Comparison of ENCODE assay signal across 8 cellular contexts in the genomic region with DNA sequence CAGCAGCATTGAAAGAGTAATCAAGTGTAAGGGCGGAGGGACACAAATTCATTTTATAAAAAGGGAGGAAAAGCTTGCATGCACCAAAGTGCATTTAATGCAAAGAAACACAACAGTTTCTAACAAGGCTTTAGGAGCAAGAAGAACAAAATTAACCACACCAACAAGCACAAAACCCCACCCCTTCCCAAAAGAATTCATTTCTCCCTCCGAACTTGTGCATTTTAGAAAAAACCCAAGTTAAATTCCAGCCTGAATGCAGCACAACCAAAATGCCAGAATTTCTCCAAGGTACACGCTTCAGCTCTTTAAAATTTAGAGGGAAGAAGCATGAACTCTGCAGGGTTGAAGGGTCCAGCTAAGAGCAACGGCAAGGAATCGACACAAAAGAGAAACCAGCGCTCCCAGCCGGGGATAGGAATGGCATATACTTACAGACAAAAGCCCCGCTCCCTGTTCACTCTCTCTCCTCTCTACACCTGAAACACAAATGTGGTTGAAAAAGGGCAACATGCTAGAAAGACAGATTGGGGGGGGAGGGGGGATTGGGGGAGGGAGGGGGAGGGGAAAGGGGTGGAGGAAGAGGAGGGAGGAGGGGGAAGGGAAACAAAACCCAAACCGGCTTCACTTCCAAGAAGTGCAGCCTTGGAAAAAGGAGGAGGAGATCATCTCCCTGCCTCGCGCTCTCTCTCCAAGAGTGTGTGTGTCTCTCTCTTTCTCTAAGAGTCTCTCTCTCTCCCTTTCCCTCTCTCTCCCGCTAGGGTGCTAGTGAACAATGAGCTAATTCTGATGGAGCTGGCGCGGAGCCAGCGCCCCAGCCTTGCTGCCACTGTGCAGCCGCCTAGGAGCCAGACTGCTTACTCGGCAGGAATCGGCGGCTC. TPM values are rescaled to one million over a fixed set of nuclear protein-coding genes. Genes with fewer than 3 reads are reported as not detected.
DNase-seq lines count a peak whose midpoint lies in the region; ATAC-seq, FAIRE-seq and TF ChIP-seq lines count a peak whose summit lies in the region.

A gene with protein sequence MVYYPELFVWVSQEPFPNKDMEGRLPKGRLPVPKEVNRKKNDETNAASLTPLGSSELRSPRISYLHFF (minus strand): TSS at position 494 of the 881 bp plus-strand sequence. CDS start 1,422 bp downstream, outside the sequence.

- TF ChIP-seq CTCF in psoas muscle (IDR thresholded peaks at IDR 0.05) = peak; percentile 28

- H3K27ac ChIP-seq in right cardiac atrium (ENCODE audit: low read length) (peak within 1 kb of the TSS; percentile 82), psoas muscle (peak within 1 kb of the TSS; percentile 90)

- peak; percentile 50; the same call in 1 of the 2 replicates for TF ChIP-seq POLR2A in GM12891 (IDR thresholded peaks at IDR 0.05; ENCODE audit: low read depth, low read length)

- peak within 1 kb of the TSS; percentile 88 for H3K4me3 ChIP-seq in right cardiac atrium (ENCODE audit: low read length)
- peak within 1 kb of the TSS; percentile 78 for H3K4me3 ChIP-seq in psoas muscle

- ATAC-seq in HG02852 (IDR thresholded peaks at IDR 0.05; ENCODE audit: unreplicated experiment) (peak; percentile 63), right cardiac atrium (peak; percentile 79 to 86), psoas muscle (peak; percentile 54 to 72 (median 71))

- FAIRE-seq in GM12891 (lab: Jason Lieb, UNC) = peak; percentile 33

- no peaks in the 10 kb centered on the region for H3K4me1 ChIP-seq in right cardiac atrium (ENCODE audit: control insufficient read depth, insufficient read depth, low read length)
- H3K4me1 ChIP-seq in psoas muscle = peaks cover 41% of the 10 kb centered on the region

- no peaks in the 10 kb centered on the region for H3K9me3 ChIP-seq in right cardiac atrium (ENCODE audit: control insufficient read depth, low read length)
- H3K9me3 ChIP-seq in psoas muscle = no peaks in the 10 kb centered on the region

- H3K36me3 ChIP-seq in psoas muscle (ENCODE audit: insufficient read depth in 1 of 2, low read depth in 1 of 2) = no peaks in the 10 kb centered on the region

- WGBS in right cardiac atrium = under 1% methylated on average over 19 of the region's 19 CpGs
- 0 to 1% (median 0%) methylated on average over 18 to 19 of the region's 19 CpGs for WGBS in psoas muscle, 3 donors

- peak; percentile 54 for DNase-seq in GM12891 (ENCODE audit: insufficient read length, low spot score)
- peak; percentile 30 for DNase-seq in NCI-H1417 treated with DMSO at 0.1 percent for 48 hours (lab: John Stamatoyannopoulos, UW)
- DNase-seq in SW480 (ENCODE audit: low spot score) = peak; percentile 93
- DNase-seq in anterior cingulate cortex (lab: John Stamatoyannopoulos, UW) = peak; percentile 40 to 98 (median 85)
- DNase-seq in right cardiac atrium = peak; percentile 94 to 98 (median 96)
- DNase-seq in psoas muscle = peak; percentile 88 to 94
- no peak for DNase-seq in germinal center (ENCODE audit: low spot score)

- intact Hi-C loops in right cardiac atrium (cut with DNase I) = loop anchor here in 2 of 4 donors (5.0 to 10.0 kb wide), 2 partner anchors 202 to 205 kb away; no protein-coding TSS in a partner anchor
- intact Hi-C loops in psoas muscle (cut with DNase I) = loop anchor here (2.0 to 10.0 kb wide), 3 partner anchors 76 to 388 kb away; no protein-coding TSS in a partner anchor

- H3K27me3 ChIP-seq in right cardiac atrium (ENCODE audit: control insufficient read depth, insufficient read depth) = no peaks in the 10 kb centered on the region
- no peaks in the 10 kb centered on the region for H3K27me3 ChIP-seq in psoas muscle (ENCODE audit: insufficient read depth in 3 of 3, low read length in 2 of 3)

TF ChIP-seq in GM12891, 5 proteins besides CTCF, POLR2A, EP300 and RAD21:
- TF ChIP-seq POLR2AphosphoS5 (IDR thresholded peaks at IDR 0.05; ENCODE audit: low read depth, low read length) (peak; percentile 50), POU2F2 (IDR thresholded peaks at IDR 0.05; ENCODE audit: low read depth, low read length) (no peak; the same call in 1 of the 2 replicates), TAF1 (IDR thresholded peaks at IDR 0.05; ENCODE audit: low read depth, low read length) (peak; percentile 45; the same call in 1 of the 2 replicates)

RNA-seq across cellular contexts. Expression of the gene that starts here (rescaled TPM):
- 20.6 TPM for polyA plus RNA-seq in GM12891 (2012; ENCODE audit: low read depth, missing spikeins)
- total RNA-seq in right cardiac atrium (10 to 100 TPM; 14.9 to 35.8 (median 32.4) TPM), psoas muscle (10 to 100 TPM in 1 of 4 donors, 1 to 10 TPM in 3; 5.5 to 15.1 (median 7.4) TPM)
- polyA plus RNA-seq in right cardiac atrium (26.3 TPM), psoas muscle (1 to 10 TPM; 4.7 to 4.8 (median 4.7) TPM)
